19 cellular contexts compared by ENCODE assay signal in genomic region chr9:5421163-5421562, GRCh38.
"Had no signal": no experiment of that assay in that cellular context is flagged by ENCODE, and none has a peak within 500 bp of the region (broad histone marks: within the 10 kb centered on the region; RNA-seq: fewer than 3 reads in every experiment).

No MANE protein-coding gene starts in this region.

- FAIRE-seq: frontal cortex, kidney had no signal

- H3K4me3 Mint-ChIP-seq: memory B cell, nephron had no signal

- H3K27me3 Mint-ChIP-seq: memory B cell had no signal

- H3K9me3 Mint-ChIP-seq: memory B cell had no signal

- H3K27me3 ChIP-seq: right atrium auricular region, transverse colon, upper lobe of right lung, uterus had no signal

- H3K9me3 ChIP-seq: prostate gland, right atrium auricular region, transverse colon, upper lobe of right lung, uterus had no signal

- ATAC-seq: left lobe of liver, sciatic nerve, upper lobe of right lung had no signal

- H3K4me1 Mint-ChIP-seq: nephron had no signal

- H3K27ac ChIP-seq: prostate gland, right atrium auricular region, transverse colon, upper lobe of right lung, uterus had no signal

- H3K36me3 ChIP-seq: prostate gland, transverse colon, upper lobe of right lung, uterus had no signal

- DNase-seq: cerebellar nuclear complex; cortex of kidney; hypothalamus; kidney; nucleus accumbens; stimulated activated CD4-positive, alpha-beta T cell treated with anti-CD3 and anti-CD28 coated beads, Interleukin-2, amount 100 ng/mL, for 24 hours; stimulated activated CD4-positive, alpha-beta T cell treated with anti-CD3 and anti-CD28 coated beads, Interleukin-4, amount 100 ng/mL, for 24 hours; stimulated activated naive CD4-positive, alpha-beta T cell; transverse colon; upper lobe of right lung; uterus had no signal

- H3K4me1 ChIP-seq: prostate gland, right atrium auricular region, transverse colon, upper lobe of right lung, uterus had no signal

- H3K27ac Mint-ChIP-seq: memory B cell, nephron had no signal

- H3K4me3 ChIP-seq: lung, prostate gland, right atrium auricular region, transverse colon, upper lobe of right lung, uterus had no signal
